1 cellular context compared by ENCODE assay signal in genomic region chr14:71753126-71753830, GRCh38.
A peak's percentile ranks its signal among the peaks of the same experiment; 100 is the strongest.
TF ChIP-seq lines count a peak whose summit lies in the region.

No MANE protein-coding gene starts in this region.

TF ChIP-seq in GM12878, 131 proteins besides CTCF, POLR2A, EP300 and RAD21 (continued from another document and continues in another):
- TF ChIP-seq ELK1 (IDR thresholded peaks at IDR 0.05; ENCODE audit: low read depth, low read length): no peak
- no peak for TF ChIP-seq MEF2A (IDR thresholded peaks at IDR 0.05; ENCODE audit: insufficient read depth, low read depth, low read length)
- TF ChIP-seq RBBP5 (conservative IDR thresholded peaks at IDR 0.05): no peak
- TF ChIP-seq SPI1 (IDR thresholded peaks at IDR 0.05; ENCODE audit: borderline replicate concordance, insufficient read depth, low read depth, low read length): no peak
- no peak for TF ChIP-seq POLR2AphosphoS5 (IDR thresholded peaks at IDR 0.05; ENCODE audit: low read length)
- no peak for TF ChIP-seq ASH2L (IDR thresholded peaks at IDR 0.05; ENCODE audit: borderline replicate concordance, low read depth)
- no peak for TF ChIP-seq CBX3 (IDR thresholded peaks at IDR 0.05; ENCODE audit: borderline replicate concordance, low read depth)
- no peak for TF ChIP-seq ZSCAN29 (IDR thresholded peaks at IDR 0.05)
- TF ChIP-seq RCOR1 (conservative IDR thresholded peaks at IDR 0.05; ENCODE audit: low read depth, low read length): no peak
- TF ChIP-seq TARDBP (IDR thresholded peaks at IDR 0.05; ENCODE audit: borderline replicate concordance): no peak
- no peak for TF ChIP-seq CEBPB (IDR thresholded peaks at IDR 0.05; ENCODE audit: borderline replicate concordance in 1 of 2, low read depth in 2 of 2, low read length in 2 of 2)
- TF ChIP-seq TBL1XR1 (IDR thresholded peaks at IDR 0.05; ENCODE audit: low read depth, low read length): no peak
- peak; percentile 49; the same call in 1 of the 2 replicates for TF ChIP-seq IRF4 (IDR thresholded peaks at IDR 0.05; ENCODE audit: low read depth, low read length)
- TF ChIP-seq KLF5 (IDR thresholded peaks at IDR 0.05; ENCODE audit: partially characterized antibody): no peak
- TF ChIP-seq GATAD2B (conservative IDR thresholded peaks at IDR 0.05; ENCODE audit: low read depth): no peak
- TF ChIP-seq E2F8 (IDR thresholded peaks at IDR 0.05; ENCODE audit: low read depth, partially characterized antibody): no peak
- no peak for TF ChIP-seq SREBF2 (IDR thresholded peaks at IDR 0.05; ENCODE audit: low read length)
- TF ChIP-seq USF2 (IDR thresholded peaks at IDR 0.05; ENCODE audit: borderline replicate concordance, low read depth, low read length): no peak
- TF ChIP-seq FOXM1 (IDR thresholded peaks at IDR 0.05; ENCODE audit: low read depth, low read length): 0 out of 2 replicates have a peak, but pooled peaks have one; percentile 35
- TF ChIP-seq NFIC (IDR thresholded peaks at IDR 0.05; ENCODE audit: low read depth, low read length): no peak
- no peak for TF ChIP-seq PAX5 (IDR thresholded peaks at IDR 0.05; ENCODE audit: borderline replicate concordance, low read depth, low read length)
- TF ChIP-seq RB1 (IDR thresholded peaks at IDR 0.05; ENCODE audit: borderline replicate concordance): peak; percentile 80; the same call in 1 of the 2 replicates
- TF ChIP-seq SMAD5 (IDR thresholded peaks at IDR 0.05; ENCODE audit: low read depth): no peak
- no peak for TF ChIP-seq E4F1 (IDR thresholded peaks at IDR 0.05; ENCODE audit: borderline replicate concordance, partially characterized antibody)
- no peak for TF ChIP-seq CUX1 (IDR thresholded peaks at IDR 0.05; ENCODE audit: insufficient replicate concordance, low read depth, low read length)
- TF ChIP-seq SREBF1 (IDR thresholded peaks at IDR 0.05; ENCODE audit: low read length): no peak
- no peak for TF ChIP-seq ZBTB40 (IDR thresholded peaks at IDR 0.05; ENCODE audit: borderline replicate concordance)
- no peak for TF ChIP-seq RUNX3 (IDR thresholded peaks at IDR 0.05; ENCODE audit: low read length)
- TF ChIP-seq SIN3A (IDR thresholded peaks at IDR 0.05; ENCODE audit: low read depth, low read length): no peak
- TF ChIP-seq NRF1 (conservative IDR thresholded peaks at IDR 0.05; ENCODE audit: low read depth, low read length): no peak
- no peak for TF ChIP-seq TCF12 (IDR thresholded peaks at IDR 0.05; ENCODE audit: low read depth, low read length)
- no peak for TF ChIP-seq BCLAF1 (IDR thresholded peaks at IDR 0.05)
- TF ChIP-seq SMC3 (IDR thresholded peaks at IDR 0.05; ENCODE audit: borderline replicate concordance, low read length): peak; percentile 99
- no peak for TF ChIP-seq MLLT1 (IDR thresholded peaks at IDR 0.05)
- TF ChIP-seq CHD1 (IDR thresholded peaks at IDR 0.05; ENCODE audit: low read depth, low read length): no peak
- no peak for TF ChIP-seq STAT1 (conservative IDR thresholded peaks at IDR 0.05)
- TF ChIP-seq TCF3 (IDR thresholded peaks at IDR 0.05; ENCODE audit: borderline replicate concordance, insufficient read depth, low read depth, low read length): 0 out of 2 replicates have a peak, but pooled peaks have one; percentile 47
